In the genomic region with DNA sequence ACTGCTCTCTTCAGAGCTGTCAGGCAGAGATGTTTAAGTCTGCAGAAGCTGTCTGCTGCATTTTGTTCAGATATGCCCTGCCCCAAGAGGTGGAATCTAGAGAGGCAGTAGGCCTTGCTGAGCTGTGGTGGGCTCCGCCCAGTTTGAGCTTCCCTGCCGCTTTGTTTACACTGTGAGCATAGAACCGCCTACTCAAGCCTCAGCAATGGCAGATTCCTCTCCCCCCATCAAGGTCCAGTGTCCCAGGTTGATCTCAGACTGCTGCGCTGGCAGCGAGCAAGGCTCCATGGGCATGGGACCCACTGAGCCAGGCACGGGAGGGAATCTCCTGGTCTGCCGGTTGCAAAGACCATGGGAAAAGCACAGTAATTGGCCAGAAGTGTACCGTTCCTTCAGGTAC, we compare ENCODE assay signal across 2 cellular contexts. TPM values are rescaled to one million over a fixed set of nuclear protein-coding genes. Genes with fewer than 3 reads are reported as not detected.
"Had no signal": no experiment of that assay in that cellular context is flagged by ENCODE, and none has a peak within 500 bp of the region (broad histone marks: within the 10 kb centered on the region; RNA-seq: fewer than 3 reads in every experiment).

No MANE protein-coding gene starts in this region.

RNA-seq across cellular contexts. Expression of gene ARHGAP29, which starts 55.6 kb away (rescaled TPM):
- total RNA-seq: naive thymus-derived CD8-positive, alpha-beta T cell; natural killer cell treated with Interleukin-12 subunit alpha and Interleukin-12 subunit beta and Interleukin-15 and Interleukin-18, amount 100 ng/mL, for 72 hours had no signal
- polyA plus RNA-seq: naive thymus-derived CD8-positive, alpha-beta T cell had no signal
